Comparison of ENCODE assay signal across 7 cellular contexts in the genomic region with DNA sequence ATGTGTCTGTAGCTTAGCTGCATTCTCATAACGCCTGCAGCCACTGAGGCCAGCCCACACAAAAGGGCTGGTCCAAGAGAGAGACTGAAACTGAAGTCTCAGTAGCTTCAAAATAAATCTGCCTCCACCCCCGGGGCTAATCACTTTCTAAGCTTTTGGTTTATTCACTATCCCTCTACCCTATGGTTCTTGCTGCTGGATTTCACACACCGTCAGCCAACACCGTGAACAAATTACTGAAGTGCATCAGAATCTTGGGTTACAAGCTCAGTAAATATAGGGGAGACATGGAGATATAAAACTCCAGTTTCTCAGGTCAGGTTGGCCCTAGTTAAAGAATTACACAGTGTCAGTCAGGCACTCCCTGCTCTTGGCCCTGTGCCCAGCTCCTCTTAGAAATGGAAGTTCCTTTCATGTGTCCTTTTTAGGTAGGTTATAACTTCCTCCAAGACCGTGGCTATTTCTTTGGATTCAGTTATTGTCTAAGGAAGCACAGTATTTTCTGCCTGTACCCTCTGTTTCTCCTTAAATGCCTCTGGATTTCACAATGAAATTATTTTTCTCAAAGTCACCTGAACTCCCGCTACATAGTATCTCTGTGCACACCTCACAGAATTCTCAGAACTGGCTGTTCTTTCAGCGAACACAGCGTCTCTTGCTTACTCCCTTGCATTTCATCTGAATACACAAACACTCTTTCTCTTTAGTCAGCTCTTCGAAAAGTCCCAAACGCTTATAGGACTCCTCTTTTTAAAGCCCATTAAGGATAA.
DNase-seq lines count a peak whose midpoint lies in the region; ATAC-seq, FAIRE-seq and TF ChIP-seq lines count a peak whose summit lies in the region.

No MANE protein-coding gene starts in this region.

- H4K8ac ChIP-seq in mesendoderm (ENCODE audit: low read depth, low read length), result no peak overlapping the region

- no peak overlapping the region for H2BK5ac ChIP-seq in mesendoderm (ENCODE audit: low read length)

- H3K27ac ChIP-seq in astrocyte (ENCODE audit: low read depth, low read length) (no peak overlapping the region), mesendoderm (ENCODE audit: low read depth, low read length) (no peak overlapping the region)

- H3K79me2 ChIP-seq in astrocyte (ENCODE audit: insufficient read depth, low read length) (no peaks in the 10 kb centered on the region), mesendoderm (ENCODE audit: control insufficient read depth, insufficient read depth, low read length) (no peaks in the 10 kb centered on the region)

- H2AK5ac ChIP-seq in mesendoderm (ENCODE audit: low read length), result no peak overlapping the region

- H3K79me1 ChIP-seq in mesendoderm (ENCODE audit: low read length), result no peaks in the 10 kb centered on the region

- H3K23ac ChIP-seq in mesendoderm (ENCODE audit: low read length), result no peak overlapping the region

- H3K9me3 Mint-ChIP-seq in astrocyte (ENCODE audit: unreplicated experiment), result no peaks in the 10 kb centered on the region

- ATAC-seq in GM18502 (IDR thresholded peaks at IDR 0.05; ENCODE audit: poor library complexity, unreplicated experiment) (peak; percentile 63), GM21515 (IDR thresholded peaks at IDR 0.05; ENCODE audit: unreplicated experiment) (peak; percentile 64), HG03097 (IDR thresholded peaks at IDR 0.05; ENCODE audit: low FRiP score, unreplicated experiment) (no peak)

- H3K18ac ChIP-seq in mesendoderm (ENCODE audit: low read length), result peak overlapping the region; percentile 39

- H3K27ac Mint-ChIP-seq in astrocyte (ENCODE audit: unreplicated experiment), result peak overlapping the region; percentile 12

- peaks cover 22% of the 10 kb centered on the region for H3K4me1 Mint-ChIP-seq in astrocyte (ENCODE audit: low read depth, unreplicated experiment)

- H3K4me1 ChIP-seq in astrocyte (ENCODE audit: insufficient read depth, low read length) (no peaks in the 10 kb centered on the region), mesendoderm (ENCODE audit: control insufficient read depth, low read depth, low read length) (peaks cover 6% of the 10 kb centered on the region)

- TF ChIP-seq CTCF in LNCaP clone FGC (IDR thresholded peaks at IDR 0.05; ENCODE audit: control insufficient read depth, extremely low read depth, insufficient read depth) (no peak), astrocyte (IDR thresholded peaks at IDR 0.05; ENCODE audit: insufficient read depth, low read depth, low read length) (no peak), foreskin fibroblast (IDR thresholded peaks at IDR 0.05; ENCODE audit: low read depth, low read length) (no peak)

- no peaks in the 10 kb centered on the region for H3K9me3 ChIP-seq in astrocyte (ENCODE audit: insufficient read depth, low read depth, low read length)

- no peak overlapping the region for H3K4ac ChIP-seq in mesendoderm (ENCODE audit: low read depth, low read length)

- no peak overlapping the region for H3K4me3 Mint-ChIP-seq in astrocyte (ENCODE audit: unreplicated experiment)

- H2BK120ac ChIP-seq in mesendoderm (ENCODE audit: low read depth, low read length), result peak overlapping the region; percentile 12

- no peaks in the 10 kb centered on the region for H4K20me1 ChIP-seq in astrocyte (ENCODE audit: insufficient read depth, low read length)

- peak overlapping the region; percentile 19 for H2AFZ ChIP-seq in astrocyte (ENCODE audit: low read depth, low read length)

- no peak overlapping the region for H4K5ac ChIP-seq in mesendoderm (ENCODE audit: low read length)

- peak overlapping the region; percentile 37 for H3K4me2 ChIP-seq in astrocyte (ENCODE audit: low read length)
- H3K4me2 ChIP-seq in mesendoderm (ENCODE audit: low read length), result no peak overlapping the region

- H2BK15ac ChIP-seq in mesendoderm (replicated peaks; ENCODE audit: low read depth), result no peak overlapping the region

- H3K4me3 ChIP-seq in LNCaP clone FGC (ENCODE audit: low read depth, low read length), result no peak overlapping the region
- no peak overlapping the region for H3K4me3 ChIP-seq in astrocyte (ENCODE audit: insufficient read depth, low read depth, low read length)
- H3K4me3 ChIP-seq in mesendoderm (ENCODE audit: low read length), result no peak overlapping the region
- no peak overlapping the region for H3K4me3 ChIP-seq in foreskin fibroblast (ENCODE audit: low read depth in 1 of 2, low read length in 2 of 2)

- H3K27me3 Mint-ChIP-seq in astrocyte (ENCODE audit: low read depth, unreplicated experiment), result no peaks in the 10 kb centered on the region

- no peaks in the 10 kb centered on the region for H3K36me3 ChIP-seq in astrocyte (ENCODE audit: insufficient read depth, low read length)
- H3K36me3 ChIP-seq in mesendoderm (ENCODE audit: control insufficient read depth, insufficient read depth, low read length), result no peaks in the 10 kb centered on the region

- H3K56ac ChIP-seq in mesendoderm (ENCODE audit: low read length), result no peak overlapping the region

- FAIRE-seq in astrocyte (lab: Jason Lieb, UNC), result no peak

- H3K27me3 ChIP-seq in astrocyte (ENCODE audit: insufficient read depth, low read length) (no peaks in the 10 kb centered on the region), mesendoderm (ENCODE audit: insufficient read depth, low read length, poor library complexity) (no peaks in the 10 kb centered on the region)

- H3K36me3 Mint-ChIP-seq in astrocyte (ENCODE audit: low read depth, unreplicated experiment), result no peaks in the 10 kb centered on the region

- DNase-seq in LNCaP clone FGC (ENCODE audit: low read depth) (peak; percentile 32), astrocyte (ENCODE audit: low read depth) (peak; percentile 27), mesendoderm (no peak), foreskin fibroblast (no peak)

- H3K9ac ChIP-seq in astrocyte (ENCODE audit: low read length), result no peak overlapping the region
- H3K9ac ChIP-seq in mesendoderm (ENCODE audit: low read length), result no peak overlapping the region

- no CpG with 5 or more reads among the region's 10 CpGs for WGBS in mesendoderm (ENCODE audit: extremely low coverage, insufficient coverage, low lambda C conversion rate)

Comparison
In these comparisons a context has a peak if more than half of its experiments do, and no peak if none do; other contexts are left out.
1. DNase-seq: peak in LNCaP clone FGC (single experiment) and astrocyte (single experiment); none in mesendoderm (single experiment) and foreskin fibroblast (0 of 2).